In the genomic region with DNA sequence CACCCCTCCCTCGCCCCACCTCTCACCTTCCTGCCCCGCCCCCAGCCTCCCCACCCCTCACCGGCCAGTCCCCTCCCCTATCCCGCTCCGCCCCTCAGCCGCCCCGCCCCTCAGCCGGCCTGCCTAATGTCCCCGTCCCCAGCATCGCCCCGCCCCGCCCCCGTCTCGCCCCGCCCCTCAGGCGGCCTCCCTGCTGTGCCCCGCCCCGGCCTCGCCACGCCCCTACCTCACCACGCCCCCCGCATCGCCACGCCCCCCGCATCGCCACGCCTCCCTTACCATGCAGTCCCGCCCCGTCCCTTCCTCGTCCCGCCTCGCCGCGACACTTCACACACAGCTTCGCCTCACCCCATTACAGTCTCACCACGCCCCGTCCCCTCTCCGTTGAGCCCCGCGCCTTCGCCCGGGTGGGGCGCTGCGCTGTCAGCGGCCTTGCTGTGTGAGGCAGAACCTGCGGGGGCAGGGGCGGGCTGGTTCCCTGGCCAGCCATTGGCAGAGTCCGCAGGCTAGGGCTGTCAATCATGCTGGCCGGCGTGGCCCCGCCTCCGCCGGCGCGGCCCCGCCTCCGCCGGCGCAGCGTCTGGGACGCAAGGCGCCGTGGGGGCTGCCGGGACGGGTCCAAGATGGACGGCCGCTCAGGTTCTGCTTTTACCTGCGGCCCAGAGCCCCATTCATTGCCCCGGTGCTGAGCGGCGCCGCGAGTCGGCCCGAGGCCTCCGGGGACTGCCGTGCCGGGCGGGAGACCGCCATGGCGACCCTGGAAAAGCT, we compare ENCODE assay signal across 8 cellular contexts. TPM values are rescaled to one million over a fixed set of nuclear protein-coding genes. Genes with fewer than 3 reads are reported as not detected.
DNase-seq lines count a peak whose midpoint lies in the region; ATAC-seq and TF ChIP-seq lines count a peak whose summit lies in the region.

A gene (plus strand): TSS at position 604 of the 768 bp plus-strand sequence. CDS start 145 bp downstream, at position 749.
A gene (minus strand): TSS at position 461 of the 768 bp plus-strand sequence.

- peaks cover 30% of the 10 kb centered on the region for H3K4me1 ChIP-seq in CD4-positive, alpha-beta memory T cell (ENCODE audit: insufficient read depth, low read length)
- peaks cover 20% of the 10 kb centered on the region for H3K4me1 ChIP-seq in lower lobe of right lung

- TF ChIP-seq CTCF in lower lobe of right lung (IDR thresholded peaks at IDR 0.05): peak; percentile 15

- peak within 1 kb of the TSS; percentile 87 to 96 (median 92) for H3K4me3 Mint-ChIP-seq in CD4-positive, alpha-beta memory T cell
- peak within 1 kb of the TSS; percentile 84 for H3K4me3 Mint-ChIP-seq in activated CD4-positive, alpha-beta memory T cell treated with anti-CD3 and anti-CD28 coated beads, Interleukin-2, amount 10 ng/mL, durations not matched to agents 7 days and 5 days

- POLR2A ChIA-PET in CD4-positive, alpha-beta memory T cell (lab: Charles Lee; ENCODE audit: partially characterized antibody): interaction anchor here (0.7 to 1.7 kb wide), 8 partner anchors 9 to 538 kb away, joined by 3 to 7 read pairs (median 4); a partner anchor contains a TSS
- POLR2A ChIA-PET in activated CD4-positive, alpha-beta memory T cell treated with anti-CD3 and anti-CD28 coated beads, Interleukin-2, amount 10 ng/mL, durations not matched to agents 7 days and 5 days (lab: Charles Lee): interaction anchor here (0.6 to 3.0 kb wide), 8 partner anchors 15 to 128 kb away, joined by 3 to 11 read pairs (median 3); a partner anchor contains a TSS

- H3K4me1 Mint-ChIP-seq in CD4-positive, alpha-beta memory T cell: peaks cover 18 to 32% (median 24%) of the 10 kb centered on the region in 4 donors
- peaks cover 24% of the 10 kb centered on the region for H3K4me1 Mint-ChIP-seq in activated CD4-positive, alpha-beta memory T cell treated with anti-CD3 and anti-CD28 coated beads, Interleukin-2, amount 10 ng/mL, durations not matched to agents 7 days and 5 days

- no peaks in the 10 kb centered on the region for H3K36me3 ChIP-seq in CD4-positive, alpha-beta memory T cell (ENCODE audit: insufficient read depth, low read length)
- no peaks in the 10 kb centered on the region for H3K36me3 ChIP-seq in lower lobe of right lung

- peak; percentile 94 to 99 (median 96) for DNase-seq in CD4-positive, alpha-beta memory T cell
- DNase-seq in NCI-H82 treated with DMSO at 0.1 percent for 48 hours (lab: John Stamatoyannopoulos, UW; ENCODE audit: unreplicated experiment) (peak; percentile 60), ecto neural progenitor cell (ENCODE audit: low spot score) (peak; percentile 98), lower lobe of right lung (peak; percentile 96)
- DNase-seq in activated CD4-positive, alpha-beta memory T cell treated with anti-CD3 and anti-CD28 coated beads, Interleukin-2, amount 10 ng/mL, durations not matched to agents 7 days and 5 days: peak; percentile 97
- peak; percentile 97 to 100 for DNase-seq in stimulated activated CD4-positive, alpha-beta T cell treated with anti-CD3 and anti-CD28 coated beads, Interleukin-4, amount 100 ng/mL, for 48 hours (ENCODE audit: low read depth in 2 of 2)

- ATAC-seq in GM19452 (IDR thresholded peaks at IDR 0.05; ENCODE audit: unreplicated experiment) (peak; percentile 82), HG03575 (IDR thresholded peaks at IDR 0.05; ENCODE audit: extremely low read depth, insufficient number of reproducible peaks, low FRiP score, unreplicated experiment) (peak; percentile 46), lower lobe of right lung (peak; percentile 95 to 96)

- intact Hi-C loops in CD4-positive, alpha-beta memory T cell (cut with micrococcal nuclease): loop anchor here (1.0 to 10.0 kb wide), 6 partner anchors 27 to 1489 kb away; a partner anchor contains a TSS
- intact Hi-C loops in lower lobe of right lung (cut with DNase I): no loop called here

- H3K4me3 ChIP-seq in CD4-positive, alpha-beta memory T cell (ENCODE audit: low read length in 2 of 2): peak within 1 kb of the TSS; percentile 65 to 87
- H3K4me3 ChIP-seq in lower lobe of right lung: peak within 1 kb of the TSS; percentile 90

- H3K9me3 Mint-ChIP-seq in CD4-positive, alpha-beta memory T cell: no peaks in the 10 kb centered on the region
- H3K9me3 Mint-ChIP-seq in activated CD4-positive, alpha-beta memory T cell treated with anti-CD3 and anti-CD28 coated beads, Interleukin-2, amount 10 ng/mL, durations not matched to agents 7 days and 5 days: no peaks in the 10 kb centered on the region

- H3K9me3 ChIP-seq in CD4-positive, alpha-beta memory T cell (ENCODE audit: control insufficient read depth in 1 of 2, low read length in 2 of 2): no peaks in the 10 kb centered on the region
- H3K9me3 ChIP-seq in lower lobe of right lung: no peaks in the 10 kb centered on the region

- CTCF ChIA-PET in CD4-positive, alpha-beta memory T cell (lab: Charles Lee; ENCODE audit: partially characterized antibody): no interaction called here
- CTCF ChIA-PET in activated CD4-positive, alpha-beta memory T cell treated with anti-CD3 and anti-CD28 coated beads, Interleukin-2, amount 10 ng/mL, durations not matched to agents 7 days and 5 days (lab: Charles Lee): interaction anchor here (0.9 to 1.1 kb wide), 3 partner anchors 36 to 111 kb away, joined by 3 to 4 read pairs (median 3); a partner anchor contains a TSS

- peaks cover 0 to 5% of the 10 kb centered on the region in 2 donors for H3K36me3 Mint-ChIP-seq in CD4-positive, alpha-beta memory T cell
- peaks cover under 1% of the 10 kb centered on the region for H3K36me3 Mint-ChIP-seq in activated CD4-positive, alpha-beta memory T cell treated with anti-CD3 and anti-CD28 coated beads, Interleukin-2, amount 10 ng/mL, durations not matched to agents 7 days and 5 days (ENCODE audit: low read depth)

- peak within 1 kb of the TSS; percentile 75 for H3K27ac ChIP-seq in CD4-positive, alpha-beta memory T cell (ENCODE audit: low read depth, low read length)
- peak within 1 kb of the TSS; percentile 92 for H3K27ac ChIP-seq in lower lobe of right lung

- no peaks in the 10 kb centered on the region for H3K27me3 ChIP-seq in CD4-positive, alpha-beta memory T cell (ENCODE audit: insufficient read depth, low read length)
- no peaks in the 10 kb centered on the region for H3K27me3 ChIP-seq in lower lobe of right lung (ENCODE audit: low read depth)

- H3K27me3 Mint-ChIP-seq in CD4-positive, alpha-beta memory T cell: no peaks in the 10 kb centered on the region
- no peaks in the 10 kb centered on the region for H3K27me3 Mint-ChIP-seq in activated CD4-positive, alpha-beta memory T cell treated with anti-CD3 and anti-CD28 coated beads, Interleukin-2, amount 10 ng/mL, durations not matched to agents 7 days and 5 days

- H3K27ac Mint-ChIP-seq in CD4-positive, alpha-beta memory T cell: peak within 1 kb of the TSS; percentile 84 to 97 (median 95)
- peak within 1 kb of the TSS; percentile 79 for H3K27ac Mint-ChIP-seq in activated CD4-positive, alpha-beta memory T cell treated with anti-CD3 and anti-CD28 coated beads, Interleukin-2, amount 10 ng/mL, durations not matched to agents 7 days and 5 days

RNA-seq across cellular contexts. Expression of the first gene that starts in this region (rescaled TPM):
- total RNA-seq in CD4-positive, alpha-beta memory T cell: 10 to 100 TPM; 62.2 to 67.7 TPM
- 1 to 10 TPM in 1 of 2 donors, under 1 TPM in 1; 0.57 to 4.9 TPM for polyA plus RNA-seq in CD4-positive, alpha-beta memory T cell
- 10 to 100 TPM; 50.7 to 54.9 TPM for total RNA-seq in activated CD4-positive, alpha-beta memory T cell treated with anti-CD3 and anti-CD28 coated beads, Interleukin-2, amount 10 ng/mL, durations not matched to agents 7 days and 5 days
- total RNA-seq in lower lobe of right lung: 73.1 TPM

RNA-seq across cellular contexts. Expression of the second gene that starts in this region (rescaled TPM):
- not detected for total RNA-seq in CD4-positive, alpha-beta memory T cell
- not detected for polyA plus RNA-seq in CD4-positive, alpha-beta memory T cell
- not detected for total RNA-seq in activated CD4-positive, alpha-beta memory T cell treated with anti-CD3 and anti-CD28 coated beads, Interleukin-2, amount 10 ng/mL, durations not matched to agents 7 days and 5 days
- total RNA-seq in lower lobe of right lung: not detected

Comparison
In these comparisons a context has a peak if more than half of its experiments do, and no peak if none do; other contexts are left out.
1. Peak in every context shown above with its lines: DNase-seq, ATAC-seq, H3K4me3 ChIP-seq and H3K27ac ChIP-seq.